In the genomic region with DNA sequence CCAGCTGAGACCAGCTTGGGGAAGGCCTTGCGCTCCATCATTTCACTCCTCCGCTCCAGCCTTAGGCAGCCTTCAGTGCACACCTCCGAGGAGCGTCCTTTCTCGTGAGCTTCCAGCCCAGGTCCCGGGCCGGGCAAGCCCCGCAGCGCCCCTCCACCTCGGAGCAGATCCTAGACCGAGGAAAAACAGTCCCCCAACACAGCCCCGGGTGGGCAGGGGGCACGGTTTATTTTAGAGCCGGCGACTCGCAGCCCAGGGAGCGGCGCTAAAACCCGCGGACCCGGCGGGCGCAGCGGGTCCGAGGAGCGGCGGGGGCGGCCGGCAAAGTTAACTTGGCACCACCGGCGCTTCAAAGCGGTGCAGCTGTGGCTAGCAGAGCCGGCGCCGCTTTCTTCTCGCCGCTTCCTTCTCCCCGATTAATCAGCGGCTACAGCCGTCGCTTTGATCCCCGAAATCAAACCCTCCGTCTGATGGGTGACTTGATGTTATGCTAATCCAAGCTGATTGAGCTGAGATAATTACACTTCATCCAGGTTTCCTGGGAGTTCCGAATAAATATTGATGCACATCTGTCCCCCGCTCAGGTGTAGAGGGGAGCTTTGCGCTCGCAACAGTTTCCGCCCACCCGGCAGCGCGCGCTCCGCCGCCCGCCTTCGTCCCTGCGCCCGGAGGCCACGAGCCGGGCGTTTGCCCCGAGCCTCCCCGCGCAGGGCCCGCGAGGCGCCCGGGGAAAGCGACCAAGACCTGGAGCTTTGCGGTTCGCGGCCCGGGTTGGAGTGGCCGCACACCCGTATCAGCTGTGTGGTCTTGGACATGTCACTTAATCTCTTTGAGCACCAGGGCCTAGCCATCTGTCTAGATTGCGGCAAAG, we compare ENCODE assay signal across 15 cellular contexts.
DNase-seq lines count a peak whose midpoint lies in the region; ATAC-seq, FAIRE-seq and TF ChIP-seq lines count a peak whose summit lies in the region.
"Had no signal": no experiment of that assay in that cellular context is flagged by ENCODE, and none has a peak within 500 bp of the region (broad histone marks: within the 10 kb centered on the region; RNA-seq: fewer than 3 reads in every experiment).

No MANE protein-coding gene starts in this region.

- no peak overlapping the region for H3T11ph ChIP-seq in H9 (ENCODE audit: low read length)

- H2BK20ac ChIP-seq in H9 (ENCODE audit: low read depth, low read length, poor library complexity, severe bottlenecking) = no peak overlapping the region

- H3K4me3 Mint-ChIP-seq in H9 (peak overlapping the region; percentile 50 to 77), nephron (peak overlapping the region; percentile 65 to 78 (median 70))
- H3K4me3 Mint-ChIP-seq: activated CD8-positive, alpha-beta memory T cell treated with anti-CD3 and anti-CD28 coated beads, Interleukin-2, amount 10 ng/mL, durations not matched to agents 7 days and 5 days; activated naive CD8-positive, alpha-beta T cell treated with anti-CD3 and anti-CD28 coated beads for 36 hours; CD4-positive, alpha-beta T cell had no signal

- no peak overlapping the region for H2BK120ac ChIP-seq in H9 (ENCODE audit: low read depth, low read length, poor library complexity, severe bottlenecking)

- H3K9ac ChIP-seq in H9 (ENCODE audit: extremely low read depth, insufficient read length, low read length) = no peak overlapping the region

- H3K4me1 Mint-ChIP-seq in H9 (peaks cover 50% of the 10 kb centered on the region in 2 experiments), nephron (peaks cover 33% of the 10 kb centered on the region)
- H3K4me1 Mint-ChIP-seq: activated CD8-positive, alpha-beta memory T cell treated with anti-CD3 and anti-CD28 coated beads, Interleukin-2, amount 10 ng/mL, durations not matched to agents 7 days and 5 days; activated naive CD8-positive, alpha-beta T cell treated with anti-CD3 and anti-CD28 coated beads for 36 hours had no signal

- no peak overlapping the region for H3K4ac ChIP-seq in H9 (ENCODE audit: low read depth, low read length)

- no peak for FAIRE-seq in D721Med (lab: Jason Lieb, UNC)
- FAIRE-seq: K562 had no signal

- H3K4me1 ChIP-seq in H9 (ENCODE audit: insufficient read depth, low read length) = 0 out of 2 replicates have a peak, but pooled peaks cover 3% of the 10 kb centered on the region

- no peaks in the 10 kb centered on the region for H3K79me1 ChIP-seq in H9 (ENCODE audit: insufficient read depth, low read depth, low read length, poor library complexity, severe bottlenecking)

- H3K14ac ChIP-seq in H9 (ENCODE audit: insufficient read depth, low read length) = 0 out of 2 replicates have a peak overlapping the region, but pooled peaks have one; percentile 19

- no peak overlapping the region for H3K27ac Mint-ChIP-seq in H9
- H3K27ac Mint-ChIP-seq in nephron = no peak overlapping the region
- H3K27ac Mint-ChIP-seq: activated naive CD8-positive, alpha-beta T cell treated with anti-CD3 and anti-CD28 coated beads for 36 hours; CD4-positive, alpha-beta T cell had no signal

- H3K27me3 Mint-ChIP-seq in H9 (ENCODE audit: low read depth) (peaks cover 86% of the 10 kb centered on the region), nephron (ENCODE audit: low read depth) (peaks cover 82% of the 10 kb centered on the region)

- H3K36me3 ChIP-seq in MG63 = no peaks in the 10 kb centered on the region

- H2BK12ac ChIP-seq in H9 (ENCODE audit: insufficient read length, low read depth, low read length) = no peak overlapping the region

- H3K9me3 ChIP-seq in H9 (ENCODE audit: control insufficient read depth, low read depth, low read length) (no peaks in the 10 kb centered on the region), MG63 (no peaks in the 10 kb centered on the region)

- no peak overlapping the region for H2BK5ac ChIP-seq in H9 (ENCODE audit: insufficient read length, low read length)

- no peak overlapping the region for H3K56ac ChIP-seq in H9 (ENCODE audit: insufficient read length, low read depth, low read length)

- H3K9me3 Mint-ChIP-seq in H9 (peaks cover 0 to 2% of the 10 kb centered on the region in 2 experiments; a peak in 2 of 5 replicates), nephron (no peaks in the 10 kb centered on the region)
- H3K9me3 Mint-ChIP-seq: activated naive CD8-positive, alpha-beta T cell treated with anti-CD3 and anti-CD28 coated beads for 36 hours; CD4-positive, alpha-beta T cell had no signal

- no CpG with 5 or more reads among the region's 76 CpGs for WGBS in H9 (ENCODE audit: extremely low coverage, insufficient read length, low lambda C conversion rate)

- H4K8ac ChIP-seq in H9 (replicated peaks; ENCODE audit: insufficient read length, low read depth, low read length) = no peak overlapping the region

- H3K23ac ChIP-seq in H9 (ENCODE audit: insufficient read length, low read depth, low read length) = no peak overlapping the region

- no peak overlapping the region for H4K5ac ChIP-seq in H9 (ENCODE audit: insufficient read length, low read depth, low read length)

- TF ChIP-seq CTCF in D721Med (IDR thresholded peaks at IDR 0.05; ENCODE audit: insufficient read depth, missing control alignments) = no peak
- peak; percentile 26; the same call in 2 of the 3 replicates for TF ChIP-seq CTCF in H9 (conservative IDR thresholded peaks at IDR 0.05)
- TF ChIP-seq CTCF in nephron (IDR thresholded peaks at IDR 0.05; ENCODE audit: unreplicated experiment in 3 of 3) = no peak

- H3K4me3 ChIP-seq in MG63 = no peak overlapping the region
- H3K4me3 ChIP-seq: K562, lung had no signal

- ATAC-seq in GM21515 (IDR thresholded peaks at IDR 0.05; ENCODE audit: unreplicated experiment) (no peak), HG03520 (IDR thresholded peaks at IDR 0.05; ENCODE audit: unreplicated experiment) (no peak)
- ATAC-seq: activated CD8-positive, alpha-beta memory T cell treated with anti-CD3 and anti-CD28 coated beads, Interleukin-2, amount 10 ng/mL, durations not matched to agents 7 days and 5 days; K562 had no signal

- peak; percentile 90 for DNase-seq in D721Med (ENCODE audit: insufficient read length, low spot score)
- peak; percentile 60 for DNase-seq in H9
- DNase-seq in ecto neural progenitor cell (ENCODE audit: low spot score) = peak; percentile 68
- no peak for DNase-seq in MG63
- no peak for DNase-seq in NCI-H1436 treated with DMSO at 0.1 percent for 48 hours (lab: John Stamatoyannopoulos, UW)
- DNase-seq: activated CD8-positive, alpha-beta memory T cell treated with anti-CD3 and anti-CD28 coated beads, Interleukin-2, amount 10 ng/mL, durations not matched to agents 7 days and 5 days; activated naive CD8-positive, alpha-beta T cell treated with anti-CD3 and anti-CD28 coated beads for 36 hours; CD4-positive, alpha-beta T cell; RPMI8226; T-helper 9 cell had no signal

- H2BK15ac ChIP-seq in H9 (ENCODE audit: low read depth, low read length) = no peak overlapping the region

- H2AK5ac ChIP-seq in H9 (ENCODE audit: insufficient read length, low read length) = no peak overlapping the region

- H3K18ac ChIP-seq in H9 (ENCODE audit: insufficient read length, low read depth, low read length) = peak overlapping the region; percentile 41

- peak overlapping the region; percentile 51 for H3K4me2 ChIP-seq in H9 (ENCODE audit: insufficient read depth, insufficient read length, low read length)

- no peaks in the 10 kb centered on the region for H3K79me2 ChIP-seq in H9 (ENCODE audit: insufficient read depth, low read length)

- no peak overlapping the region for H4K91ac ChIP-seq in H9 (ENCODE audit: insufficient read length, low read depth, low read length)

- no peak overlapping the region for H3K27ac ChIP-seq in H9 (ENCODE audit: insufficient read length, low read depth, low read length)

- peaks cover 0 to 2% (median 0%) of the 10 kb centered on the region in 3 experiments; a peak in 1 of 7 replicates for H3K36me3 Mint-ChIP-seq in H9 (ENCODE audit: insufficient read depth in 1 of 3, low read depth in 3 of 3)
- H3K36me3 Mint-ChIP-seq in nephron (ENCODE audit: low read depth) = no peaks in the 10 kb centered on the region
- H3K36me3 Mint-ChIP-seq: activated CD8-positive, alpha-beta memory T cell treated with anti-CD3 and anti-CD28 coated beads, Interleukin-2, amount 10 ng/mL, durations not matched to agents 7 days and 5 days; activated naive CD8-positive, alpha-beta T cell treated with anti-CD3 and anti-CD28 coated beads for 36 hours had no signal

- H3K27me3 ChIP-seq in H9 (ENCODE audit: insufficient read depth, low read length) (peaks cover 47% of the 10 kb centered on the region), MG63 (peaks cover 3% of the 10 kb centered on the region)

- H4K20me1 ChIP-seq in H9 (ENCODE audit: control insufficient read depth, insufficient read depth, insufficient read length) = no peaks in the 10 kb centered on the region

- H2AFZ ChIP-seq in H9 (ENCODE audit: low read length) = no peak overlapping the region

- H3K23me2 ChIP-seq in H9 (ENCODE audit: insufficient read length, low read depth, low read length, poor library complexity, severe bottlenecking) = peaks cover 8% of the 10 kb centered on the region

Comparison
In these comparisons a context has a peak if more than half of its experiments do, and no peak if none do; other contexts are left out.
1. DNase-seq: peak in D721Med (single experiment), H9 (single experiment) and ecto neural progenitor cell (single experiment); none in MG63 (single experiment) and NCI-H1436 treated with DMSO at 0.1 percent for 48 hours (single experiment).